Comparison of ENCODE assay signal across 8 cellular contexts in genomic region chr22:21766933-21767462, GRCh38. TPM values are rescaled to one million over a fixed set of nuclear protein-coding genes. Genes with fewer than 3 reads are reported as not detected.
DNase-seq lines count a peak whose midpoint lies in the region; ATAC-seq, FAIRE-seq and TF ChIP-seq lines count a peak whose summit lies in the region.

No MANE protein-coding gene starts in this region.

- H3K4me1 ChIP-seq in small intestine (ENCODE audit: control insufficient read depth in 2 of 2, insufficient read depth in 1 of 2, low read depth in 1 of 2, low read length in 1 of 2) = no peaks in the 10 kb centered on the region

- in situ Hi-C loops in GM13976 (cut with MboI; ENCODE audit: low sequenced_read_pairs, unreplicated experiment) = no loop called here

- peaks cover 20 to 23% of the 10 kb centered on the region in 2 donors for H3K36me3 ChIP-seq in small intestine (ENCODE audit: control insufficient read depth in 2 of 2, insufficient read depth in 2 of 2, low read length in 2 of 2)

- DNase-seq in GM13976 (ENCODE audit: low spot score) (peak; percentile 74), small intestine (peak; percentile 60), GOT3 (lab: John Stamatoyannopoulos, UW) (no peak), cerebellar nuclear complex (lab: John Stamatoyannopoulos, UW) (no peak)
- DNase-seq in activated T-cell treated with anti-CD3 and anti-CD28 coated beads, Interleukin-2, amount 50 U/mL, for 48 hours = peak; percentile 75 to 80

- FAIRE-seq in small intestine (lab: Jason Lieb, UNC) = no peak

- no peaks in the 10 kb centered on the region for H3K9me3 ChIP-seq in small intestine (ENCODE audit: control insufficient read depth, low read depth)

- ATAC-seq in HG03442 (IDR thresholded peaks at IDR 0.05; ENCODE audit: unreplicated experiment) = peak; percentile 52
- no peak for ATAC-seq in HG03039 (IDR thresholded peaks at IDR 0.05; ENCODE audit: unreplicated experiment)
- ATAC-seq in GM18868 (IDR thresholded peaks at IDR 0.05; ENCODE audit: unreplicated experiment) = no peak

- H3K27me3 ChIP-seq in small intestine (ENCODE audit: control insufficient read depth in 2 of 2, insufficient read depth in 2 of 2, low read length in 2 of 2) = no peaks in the 10 kb centered on the region

- H3K4me3 ChIP-seq in small intestine (ENCODE audit: low read depth in 1 of 2, low read length in 2 of 2) = no peak overlapping the region

- WGBS in small intestine, 3 donors = 73 to 90% (median 76%) methylated on average over 11 of the region's 11 CpGs

- TF ChIP-seq CTCF in GM13976 (IDR thresholded peaks at IDR 0.05; ENCODE audit: borderline replicate concordance, control extremely low read depth, extremely low read depth, insufficient read depth, missing control alignments) = peak; percentile 2

- peak overlapping the region; percentile 2 to 66 for H3K27ac ChIP-seq in small intestine (ENCODE audit: low read depth in 1 of 2, low read length in 1 of 2)

RNA-seq across cellular contexts. Expression of gene YPEL1, which starts 31.4 kb away (rescaled TPM):
- 1 to 10 TPM in 2 of 3 donors, under 1 TPM in 1; 0.22 to 2.3 (median 1.1) TPM for polyA plus RNA-seq in small intestine

Comparison
In these comparisons a context has a peak if more than half of its experiments do, and no peak if none do; other contexts are left out.
1. DNase-seq: peak in GM13976 (single experiment), activated T-cell treated with anti-CD3 and anti-CD28 coated beads, Interleukin-2, amount 50 U/mL, for 48 hours (2 of 2) and small intestine (single experiment); none in GOT3 (single experiment) and cerebellar nuclear complex (0 of 2).